26 cellular contexts compared by ENCODE assay signal in the genomic region with DNA sequence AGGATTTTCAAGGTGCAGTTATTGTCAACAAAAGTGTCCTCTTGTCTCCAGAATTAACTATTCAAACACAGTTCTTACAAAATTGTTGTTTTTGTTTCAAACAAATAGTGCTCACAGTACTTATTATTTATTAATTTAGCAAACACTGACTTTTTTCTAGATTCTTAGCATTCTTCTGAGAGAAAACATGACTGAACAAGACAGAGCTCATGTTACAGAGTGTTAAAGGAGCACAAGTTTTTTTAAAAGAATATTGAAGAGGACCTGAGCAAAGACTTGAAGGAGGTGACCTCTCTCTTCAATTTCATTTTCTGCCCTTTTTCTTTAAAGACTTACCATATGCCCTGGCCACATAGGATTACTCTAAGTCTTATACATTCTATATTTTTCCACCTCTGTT.
"Had no signal": no experiment of that assay in that cellular context is flagged by ENCODE, and none has a peak within 500 bp of the region (broad histone marks: within the 10 kb centered on the region; RNA-seq: fewer than 3 reads in every experiment).

No MANE protein-coding gene starts in this region.

- H3K36me3 ChIP-seq: adrenal gland, cardiac muscle cell, MG63, SJCRH30 had no signal

- H3K4me2 ChIP-seq: KMS-11 had no signal

- H3K9ac ChIP-seq: KMS-11 had no signal

- H3K4me1 Mint-ChIP-seq: activated naive CD4-positive, alpha-beta T cell treated with anti-CD3 and anti-CD28 coated beads, Interleukin-2, amount 10 ng/mL, durations not matched to agents 7 days and 5 days; activated naive CD8-positive, alpha-beta T cell treated with anti-CD3 and anti-CD28 coated beads for 36 hours; brain had no signal

- H3K4me1 ChIP-seq: adrenal gland, SJCRH30 had no signal

- H3K4me3 ChIP-seq: adrenal gland, cardiac muscle cell, MG63, SJCRH30 had no signal

- DNase-seq: activated CD4-positive, alpha-beta T cell treated with anti-CD3 and anti-CD28 coated beads for 4 hours; activated CD8-positive, alpha-beta memory T cell treated with anti-CD3 and anti-CD28 coated beads, Interleukin-2, amount 50 U/mL, for 4 hours; activated CD8-positive, alpha-beta T cell treated with anti-CD3 and anti-CD28 coated beads for 36 hours; activated gamma-delta T cell treated with Interleukin-2 at 50 U/mL for 16 hours; activated naive CD4-positive, alpha-beta T cell treated with anti-CD3 and anti-CD28 coated beads, Interleukin-2, amount 10 ng/mL, durations not matched to agents 7 days and 5 days; activated naive CD8-positive, alpha-beta T cell treated with anti-CD3 and anti-CD28 coated beads for 36 hours; activated T-cell treated with anti-CD3 and anti-CD28 coated beads, Interleukin-2, amount 50 U/mL, for 72 hours; adrenal gland; anterior cingulate cortex; MG63; MV-4-11; NCI-H1092 treated with DMSO at 0.1 percent for 48 hours; NCI-H1417 treated with DMSO at 0.1 percent for 48 hours; NCI-H1694; NCI-H2029; NCI-H2107; NCI-H510A treated with DMSO at 0.1 percent for 48 hours; NCI-H774; SJCRH30 had no signal

- H3K27ac ChIP-seq: adrenal gland, cardiac muscle cell, KMS-11, SJCRH30 had no signal

- ATAC-seq: activated CD4-positive, CD25-positive, alpha-beta regulatory T cell treated with anti-CD3 and anti-CD28 coated beads, Interleukin-2, amount 50 U/mL, for 24 hours; activated CD8-positive, alpha-beta T cell treated with anti-CD3 and anti-CD28 coated beads for 36 hours; activated T-cell treated with anti-CD3 and anti-CD28 coated beads, Interleukin-2, amount 50 U/mL, for 72 hours had no signal

- H3K9me3 ChIP-seq: adrenal gland, MG63, SJCRH30 had no signal

- H3K36me3 Mint-ChIP-seq: activated naive CD4-positive, alpha-beta T cell treated with anti-CD3 and anti-CD28 coated beads, Interleukin-2, amount 10 ng/mL, durations not matched to agents 7 days and 5 days; activated naive CD8-positive, alpha-beta T cell treated with anti-CD3 and anti-CD28 coated beads for 36 hours; brain had no signal

- H3K27me3 Mint-ChIP-seq: activated CD8-positive, alpha-beta T cell treated with anti-CD3 and anti-CD28 coated beads for 36 hours; activated naive CD4-positive, alpha-beta T cell treated with anti-CD3 and anti-CD28 coated beads, Interleukin-2, amount 10 ng/mL, durations not matched to agents 7 days and 5 days; activated naive CD8-positive, alpha-beta T cell treated with anti-CD3 and anti-CD28 coated beads for 36 hours; brain; IgD-negative memory B cell had no signal

- H3K4me3 Mint-ChIP-seq: activated CD8-positive, alpha-beta T cell treated with anti-CD3 and anti-CD28 coated beads for 36 hours; activated naive CD4-positive, alpha-beta T cell treated with anti-CD3 and anti-CD28 coated beads, Interleukin-2, amount 10 ng/mL, durations not matched to agents 7 days and 5 days; activated naive CD8-positive, alpha-beta T cell treated with anti-CD3 and anti-CD28 coated beads for 36 hours; activated T-cell treated with anti-CD3 and anti-CD28 coated beads, Interleukin-2, amount 50 U/mL, for 72 hours; brain; IgD-negative memory B cell; T-helper 1 cell treated with Interleukin-12 subunit alpha and Interleukin-12 subunit beta and Interleukin-4 antibody, amounts not matched to agents 30 μg/mL and 1 μg/mL, for 36 hours had no signal

- H3K27me3 ChIP-seq: adrenal gland, cardiac muscle cell, MG63, SJCRH30 had no signal

- H3K27ac Mint-ChIP-seq: activated CD8-positive, alpha-beta T cell treated with anti-CD3 and anti-CD28 coated beads for 36 hours; activated naive CD4-positive, alpha-beta T cell treated with anti-CD3 and anti-CD28 coated beads, Interleukin-2, amount 10 ng/mL, durations not matched to agents 7 days and 5 days; activated naive CD8-positive, alpha-beta T cell treated with anti-CD3 and anti-CD28 coated beads for 36 hours; activated T-cell treated with anti-CD3 and anti-CD28 coated beads, Interleukin-2, amount 50 U/mL, for 72 hours; activated T-helper 2 cell treated with anti-CD3 and anti-CD28 coated beads, Interferon-gamma antibody, Interleukin-2, Interleukin-4, amounts not matched to agents 10 μg/mL and 5 μg/mL and 100 μg/mL, durations not matched to agents 14 hours and 24 hours and 36 hours; brain; IgD-negative memory B cell; T-helper 1 cell treated with Interleukin-12 subunit alpha and Interleukin-12 subunit beta and Interleukin-4 antibody, amounts not matched to agents 30 μg/mL and 1 μg/mL, for 36 hours had no signal
